17 cellular contexts compared by ENCODE assay signal in genomic region chr22:28925916-28926315, GRCh38.
"Had no signal": no experiment of that assay in that cellular context is flagged by ENCODE, and none has a peak within 500 bp of the region (broad histone marks: within the 10 kb centered on the region; RNA-seq: fewer than 3 reads in every experiment).

No MANE protein-coding gene starts in this region.

- H3K36me3 Mint-ChIP-seq: activated CD4-positive, alpha-beta memory T cell treated with anti-CD3 and anti-CD28 coated beads for 36 hours; activated naive CD8-positive, alpha-beta T cell; naive thymus-derived CD8-positive, alpha-beta T cell had no signal

- H3K9me3 Mint-ChIP-seq: activated CD4-positive, alpha-beta memory T cell treated with anti-CD3 and anti-CD28 coated beads for 36 hours; activated T-helper 1 cell treated with anti-CD3 and anti-CD28 coated beads, Interleukin-12 subunit alpha, Interleukin-12 subunit beta, Interleukin-2, Interleukin-4 antibody, amounts not matched to agents 30 ng/mL and 10 ng/mL and 1 ng/mL, durations not matched to agents 14 hours and 24 hours and 36 hours; effector memory CD8-positive, alpha-beta T cell; naive thymus-derived CD8-positive, alpha-beta T cell; T-helper 2 cell treated with Interferon-gamma antibody and Interleukin-4, amounts not matched to agents 5 μg/mL and 100 μg/mL, for 36 hours had no signal

- DNase-seq: activated CD4-positive, alpha-beta memory T cell treated with anti-CD3 and anti-CD28 coated beads for 36 hours; activated CD4-positive, alpha-beta T cell treated with anti-CD3 and anti-CD28 coated beads for 36 hours; activated gamma-delta T cell treated with Interleukin-2 at 50 U/mL for 16 hours; activated T-cell treated with anti-CD3 and anti-CD28 coated beads for 4 hours; amniotic stem cell; effector memory CD8-positive, alpha-beta T cell; left cardiac atrium; mesenchymal stem cell; naive thymus-derived CD8-positive, alpha-beta T cell; nucleus accumbens; stimulated activated naive CD4-positive, alpha-beta T cell had no signal

- H3K4me3 ChIP-seq: cardiac muscle cell had no signal

- H3K27me3 ChIP-seq: cardiac muscle cell had no signal

- H3K27ac ChIP-seq: cardiac muscle cell had no signal

- H3K27ac Mint-ChIP-seq: activated CD4-positive, alpha-beta memory T cell treated with anti-CD3 and anti-CD28 coated beads for 36 hours; activated CD4-positive, alpha-beta T cell treated with anti-CD3 and anti-CD28 coated beads for 36 hours; activated naive CD8-positive, alpha-beta T cell; activated T-helper 1 cell treated with anti-CD3 and anti-CD28 coated beads, Interleukin-12 subunit alpha, Interleukin-12 subunit beta, Interleukin-2, Interleukin-4 antibody, amounts not matched to agents 30 ng/mL and 10 ng/mL and 1 ng/mL, durations not matched to agents 14 hours and 24 hours and 36 hours; effector memory CD8-positive, alpha-beta T cell; naive thymus-derived CD8-positive, alpha-beta T cell; T-helper 2 cell treated with Interferon-gamma antibody and Interleukin-4, amounts not matched to agents 5 μg/mL and 100 μg/mL, for 36 hours had no signal

- H3K36me3 ChIP-seq: cardiac muscle cell had no signal

- ATAC-seq: activated CD4-positive, alpha-beta T cell treated with anti-CD3 and anti-CD28 coated beads for 36 hours; effector memory CD8-positive, alpha-beta T cell; left cardiac atrium; naive thymus-derived CD8-positive, alpha-beta T cell had no signal

- H3K4me3 Mint-ChIP-seq: activated CD4-positive, alpha-beta memory T cell treated with anti-CD3 and anti-CD28 coated beads for 36 hours; activated CD4-positive, alpha-beta T cell treated with anti-CD3 and anti-CD28 coated beads for 36 hours; activated naive CD8-positive, alpha-beta T cell; activated T-helper 1 cell treated with anti-CD3 and anti-CD28 coated beads, Interleukin-12 subunit alpha, Interleukin-12 subunit beta, Interleukin-2, Interleukin-4 antibody, amounts not matched to agents 30 ng/mL and 10 ng/mL and 1 ng/mL, durations not matched to agents 14 hours and 24 hours and 36 hours; effector memory CD8-positive, alpha-beta T cell; naive thymus-derived CD8-positive, alpha-beta T cell; T-helper 2 cell treated with Interferon-gamma antibody and Interleukin-4, amounts not matched to agents 5 μg/mL and 100 μg/mL, for 36 hours had no signal

- FAIRE-seq: TTC549, urothelium cell line had no signal
